ENCODE assay signal across 1 cellular context in genomic region chr2:66405473-66405872, GRCh38.
TF ChIP-seq lines count a peak whose summit lies in the region.

No MANE protein-coding gene starts in this region.

TF ChIP-seq in K562, 482 proteins besides CTCF, POLR2A, EP300 and RAD21 (continued from another document):
- no peak for TF ChIP-seq FOXO4 (CRISPR knock-in tag; IDR thresholded peaks at IDR 0.05)
- no peak for TF ChIP-seq SMAD2 (IDR thresholded peaks at IDR 0.05; ENCODE audit: low read depth, low read length)
- TF ChIP-seq PKNOX1 (IDR thresholded peaks at IDR 0.05), result peak; percentile 68
- no peak for TF ChIP-seq JUN (IDR thresholded peaks at IDR 0.05; ENCODE audit: borderline replicate concordance, low read depth, low read length)
- no peak for TF ChIP-seq JUN (CRISPR knock-in tag; IDR thresholded peaks at IDR 0.05; ENCODE audit: borderline replicate concordance)
- no peak for TF ChIP-seq ZNF12 (CRISPR knock-in tag; IDR thresholded peaks at IDR 0.05)
- no peak for TF ChIP-seq ATF1 (CRISPR knock-in tag; IDR thresholded peaks at IDR 0.05)
- 0 out of 2 replicates have a peak, but pooled peaks have one; percentile 31 for TF ChIP-seq ATF1 (tag; IDR thresholded peaks at IDR 0.05)
- TF ChIP-seq ZKSCAN8 (CRISPR knock-in tag; IDR thresholded peaks at IDR 0.05), result no peak
- no peak for TF ChIP-seq ZFP36 (IDR thresholded peaks at IDR 0.05; ENCODE audit: low read depth, low read length, partially characterized antibody)
- TF ChIP-seq CEBPZ (IDR thresholded peaks at IDR 0.05; ENCODE audit: borderline replicate concordance, low read depth, low read length), result no peak
- no peak for TF ChIP-seq USF2 (CRISPR knock-in tag; IDR thresholded peaks at IDR 0.05)
- no peak for TF ChIP-seq KLF1 (tag; IDR thresholded peaks at IDR 0.05)
- no peak for TF ChIP-seq RBBP5 (IDR thresholded peaks at IDR 0.05; ENCODE audit: borderline replicate concordance, insufficient read depth, low read length, poor library complexity, severe bottlenecking)
- TF ChIP-seq VEZF1 (CRISPR knock-in tag; IDR thresholded peaks at IDR 0.05), result peak; percentile 31; the same call in 1 of the 2 replicates
- no peak for TF ChIP-seq BRF2 (IDR thresholded peaks at IDR 0.05; ENCODE audit: borderline replicate concordance, insufficient read depth, insufficient read length)
- TF ChIP-seq ZBTB2 (IDR thresholded peaks at IDR 0.05), result no peak
- no peak for TF ChIP-seq ZNF354B (CRISPR knock-in tag; IDR thresholded peaks at IDR 0.05)
- TF ChIP-seq E2F8 (IDR thresholded peaks at IDR 0.05; ENCODE audit: low read depth, partially characterized antibody), result no peak
- no peak for TF ChIP-seq GTF2B (IDR thresholded peaks at IDR 0.05; ENCODE audit: extremely low read depth, insufficient read length)
- no peak for TF ChIP-seq PBX2 (CRISPR knock-in tag; IDR thresholded peaks at IDR 0.05; ENCODE audit: low read depth)
- peak; percentile 92 for TF ChIP-seq PBX2 (tag; conservative IDR thresholded peaks at IDR 0.05; ENCODE audit: low read depth)
- peak; percentile 82 for TF ChIP-seq MEIS2 (IDR thresholded peaks at IDR 0.05; ENCODE audit: partially characterized antibody)
